In genomic region chr18:995641-996040, GRCh38 we compare ENCODE assay signal across 17 cellular contexts.
DNase-seq lines count a peak whose midpoint lies in the region.
"Had no signal": no experiment of that assay in that cellular context is flagged by ENCODE, and none has a peak within 500 bp of the region (broad histone marks: within the 10 kb centered on the region; RNA-seq: fewer than 3 reads in every experiment).

No MANE protein-coding gene starts in this region.

- DNase-seq in GM04503 (ENCODE audit: low read depth), result peak; percentile 76
- peak; percentile 5 for DNase-seq in RKO (ENCODE audit: low spot score)
- DNase-seq in epithelial cell of prostate (ENCODE audit: low read depth, low spot score), result peak; percentile 76
- peak; percentile 43 for DNase-seq in renal cortical epithelial cell (ENCODE audit: low read depth)
- DNase-seq in NAMALWA (ENCODE audit: low spot score), result no peak
- DNase-seq in SKM-1 (lab: John Stamatoyannopoulos, UW; ENCODE audit: unreplicated experiment), result no peak
- no peak for DNase-seq in GOT3 (lab: John Stamatoyannopoulos, UW)
- DNase-seq: activated B cell treated with CpG ODN at 0.5 μM for 24 hours; activated gamma-delta T cell; CD4-positive, alpha-beta T cell; H9; islet precursor cell; KG1; NCI-H1694 treated with DMSO at 0.1 percent for 48 hours; NCI-H526; posterior cingulate gyrus; stimulated activated CD4-positive, alpha-beta T cell treated with anti-CD3 and anti-CD28 coated beads, Interleukin-15, amount 100 ng/mL, for 24 hours had no signal

- H3K27ac ChIP-seq in epithelial cell of prostate, result peak overlapping the region; percentile 92

Comparison
In these comparisons a context has a peak if more than half of its experiments do, and no peak if none do; other contexts are left out.
1. DNase-seq: peak in GM04503 (single experiment), RKO (single experiment), epithelial cell of prostate (single experiment) and renal cortical epithelial cell (single experiment); none in NAMALWA (single experiment), SKM-1 (single experiment) and GOT3 (single experiment).